In the genomic region with DNA sequence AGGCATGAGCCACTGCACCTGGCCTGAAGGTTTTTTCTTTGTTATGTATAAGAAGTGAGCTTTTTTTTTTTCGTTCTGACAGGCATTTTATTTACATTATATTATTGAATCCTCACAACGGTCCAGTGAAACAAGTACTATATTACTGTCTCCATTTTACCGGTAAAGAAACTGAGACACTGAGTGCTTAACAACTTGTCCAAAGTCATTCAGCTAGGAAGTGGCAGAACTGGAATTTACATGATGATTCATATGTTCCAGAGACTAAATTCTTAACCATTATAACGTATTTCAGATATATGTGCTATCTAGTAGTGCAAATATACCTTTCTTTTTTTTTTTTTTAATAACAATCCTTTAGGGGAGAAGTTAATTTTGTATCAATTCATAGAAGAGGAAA, we compare ENCODE assay signal across 22 cellular contexts. TPM values are rescaled to one million over a fixed set of nuclear protein-coding genes. Genes with fewer than 3 reads are reported as not detected.
"Had no signal": no experiment of that assay in that cellular context is flagged by ENCODE, and none has a peak within 500 bp of the region (broad histone marks: within the 10 kb centered on the region; RNA-seq: fewer than 3 reads in every experiment).

No MANE protein-coding gene starts in this region.

- H3K4me3 Mint-ChIP-seq: activated CD8-positive, alpha-beta T cell treated with anti-CD3 and anti-CD28 coated beads, Interleukin-2, amount 10 ng/mL, durations not matched to agents 7 days and 5 days; activated naive CD8-positive, alpha-beta T cell treated with anti-CD3 and anti-CD28 coated beads, Interleukin-2, amount 10 ng/mL, durations not matched to agents 7 days and 5 days; T-helper 17 cell; WTC11 had no signal

- H3K36me3 ChIP-seq: adrenal gland, breast epithelium had no signal

- H3K27me3 Mint-ChIP-seq: activated naive CD8-positive, alpha-beta T cell treated with anti-CD3 and anti-CD28 coated beads, Interleukin-2, amount 10 ng/mL, durations not matched to agents 7 days and 5 days; T-helper 17 cell had no signal

- H3K4me1 Mint-ChIP-seq: activated naive CD8-positive, alpha-beta T cell treated with anti-CD3 and anti-CD28 coated beads, Interleukin-2, amount 10 ng/mL, durations not matched to agents 7 days and 5 days; T-helper 17 cell; WTC11 had no signal

- H3K4me1 ChIP-seq: adrenal gland, breast epithelium had no signal

- H3K27ac ChIP-seq: adrenal gland, breast epithelium had no signal

- H3K9me3 Mint-ChIP-seq: activated naive CD8-positive, alpha-beta T cell treated with anti-CD3 and anti-CD28 coated beads, Interleukin-2, amount 10 ng/mL, durations not matched to agents 7 days and 5 days; WTC11 had no signal

- H3K27ac Mint-ChIP-seq: activated CD8-positive, alpha-beta T cell treated with anti-CD3 and anti-CD28 coated beads, Interleukin-2, amount 10 ng/mL, durations not matched to agents 7 days and 5 days; activated naive CD8-positive, alpha-beta T cell treated with anti-CD3 and anti-CD28 coated beads, Interleukin-2, amount 10 ng/mL, durations not matched to agents 7 days and 5 days; T-helper 17 cell; WTC11 had no signal

- ATAC-seq: activated CD8-positive, alpha-beta T cell treated with anti-CD3 and anti-CD28 coated beads, Interleukin-2, amount 10 ng/mL, durations not matched to agents 7 days and 5 days; T-helper 17 cell; WTC11 had no signal

- H3K36me3 Mint-ChIP-seq: activated naive CD8-positive, alpha-beta T cell treated with anti-CD3 and anti-CD28 coated beads, Interleukin-2, amount 10 ng/mL, durations not matched to agents 7 days and 5 days; WTC11 had no signal

- H3K4me3 ChIP-seq: adrenal gland, breast epithelium had no signal

- H3K9me3 ChIP-seq: adrenal gland, breast epithelium had no signal

- DNase-seq: activated CD4-positive, alpha-beta T cell treated with anti-CD3 and anti-CD28 coated beads for 48 hours; activated CD4-positive, alpha-beta T cell treated with anti-CD3 and anti-CD28 coated beads, Interleukin-2, amount 50 U/mL, for 4 hours; activated CD4-positive, CD25-positive, alpha-beta regulatory T cell treated with anti-CD3 and anti-CD28 coated beads, Interleukin-2, amount 50 U/mL, for 72 hours; activated CD8-positive, alpha-beta memory T cell treated with anti-CD3 and anti-CD28 coated beads, Interleukin-2, amount 50 U/mL, for 48 hours; activated CD8-positive, alpha-beta T cell treated with anti-CD3 and anti-CD28 coated beads, Interleukin-2, amount 10 ng/mL, durations not matched to agents 7 days and 5 days; activated naive CD4-positive, alpha-beta T cell treated with anti-CD3 and anti-CD28 coated beads, Interleukin-2, amount 50 U/mL, for 16 hours; activated naive CD8-positive, alpha-beta T cell treated with anti-CD3 and anti-CD28 coated beads, Interleukin-2, amount 10 ng/mL, durations not matched to agents 7 days and 5 days; activated T-cell treated with anti-CD3 and anti-CD28 coated beads, Interleukin-2, amount 50 U/mL, for 1 hour; adrenal gland; aorta; central memory CD4-positive, alpha-beta T cell; MM.1S; NCI-H1436; NCI-H1694 treated with DMSO at 0.1 percent for 48 hours; NCI-H2029 treated with DMSO at 0.1 percent for 48 hours; NCI-H510A; NCI-H526 treated with DMSO at 0.1 percent for 48 hours; SIG-M5; T-helper 17 cell; T-helper 9 cell had no signal

RNA-seq across cellular contexts. Expression of a gene that starts 18.4 kb away (rescaled TPM):
- total RNA-seq: activated CD8-positive, alpha-beta T cell treated with anti-CD3 and anti-CD28 coated beads, Interleukin-2, amount 10 ng/mL, durations not matched to agents 7 days and 5 days; activated naive CD8-positive, alpha-beta T cell treated with anti-CD3 and anti-CD28 coated beads, Interleukin-2, amount 10 ng/mL, durations not matched to agents 7 days and 5 days; aorta; T-helper 17 cell had no signal

RNA-seq across cellular contexts. Expression of a gene that starts 44.8 kb away (rescaled TPM):
- total RNA-seq: activated CD8-positive, alpha-beta T cell treated with anti-CD3 and anti-CD28 coated beads, Interleukin-2, amount 10 ng/mL, durations not matched to agents 7 days and 5 days; activated naive CD8-positive, alpha-beta T cell treated with anti-CD3 and anti-CD28 coated beads, Interleukin-2, amount 10 ng/mL, durations not matched to agents 7 days and 5 days; adrenal gland; aorta; breast epithelium; T-helper 17 cell; WTC11 had no signal
- polyA plus RNA-seq: adrenal gland, aorta had no signal
